15 cellular contexts compared by ENCODE assay signal in the genomic region with DNA sequence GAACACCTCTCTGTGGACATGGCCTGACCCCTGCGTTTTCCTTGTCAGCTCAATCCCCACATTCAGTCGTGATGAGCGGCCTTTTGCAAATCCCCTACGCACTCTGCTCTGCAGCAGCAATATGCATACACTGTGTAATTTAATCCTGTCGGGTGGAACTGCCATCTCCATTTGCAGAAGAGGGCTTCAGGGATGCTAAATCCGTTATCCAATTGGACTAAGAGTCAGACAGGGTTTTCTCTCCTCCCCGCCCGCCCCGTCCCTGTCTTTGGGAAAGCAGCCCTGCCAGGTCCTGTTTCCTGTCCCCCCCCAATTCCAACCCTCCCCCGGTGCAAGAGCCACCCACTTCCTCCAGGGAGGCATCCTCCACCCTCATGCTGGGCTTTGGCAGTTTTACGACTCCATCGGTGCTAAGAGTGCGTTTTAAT. TPM values are rescaled to one million over a fixed set of nuclear protein-coding genes. Genes with fewer than 3 reads are reported as not detected.
DNase-seq lines count a peak whose midpoint lies in the region; ATAC-seq, FAIRE-seq and TF ChIP-seq lines count a peak whose summit lies in the region.
"Had no signal": no experiment of that assay in that cellular context is flagged by ENCODE, and none has a peak within 500 bp of the region (broad histone marks: within the 10 kb centered on the region; RNA-seq: fewer than 3 reads in every experiment).

No MANE protein-coding gene starts in this region.

- H3K27ac ChIP-seq in mammary epithelial cell (ENCODE audit: insufficient read depth, low read depth, low read length) (no peak overlapping the region), iPS-20b (ENCODE audit: low read length) (no peak overlapping the region)
- H3K27ac ChIP-seq in naive thymus-derived CD4-positive, alpha-beta T cell (ENCODE audit: low read depth, low read length), result no peak overlapping the region
- H3K27ac ChIP-seq: HL-60, ovary had no signal

- H3K79me2 ChIP-seq in mammary epithelial cell (ENCODE audit: insufficient read depth, low read length), result no peaks in the 10 kb centered on the region

- TF ChIP-seq CTCF in mammary epithelial cell (conservative IDR thresholded peaks at IDR 0.05 in 1 of 2, IDR thresholded peaks at IDR 0.05 in 1 of 2; ENCODE audit: extremely low read depth in 1 of 2, insufficient read depth in 1 of 2, low read depth in 1 of 2, low read length in 2 of 2), result no peak

- H3K9ac ChIP-seq in mammary epithelial cell (ENCODE audit: insufficient read depth, low read length) (no peak overlapping the region), iPS-20b (ENCODE audit: low read depth, low read length) (no peak overlapping the region)

- intact Hi-C loops in mammary epithelial cell (cut with micrococcal nuclease), result no loop called here
- intact Hi-C loops in naive thymus-derived CD4-positive, alpha-beta T cell (cut with micrococcal nuclease), result no loop called here

- peaks cover 0 to 4% (median 0%) of the 10 kb centered on the region in 7 donors for H3K4me1 Mint-ChIP-seq in naive thymus-derived CD4-positive, alpha-beta T cell

- H3K9me3 ChIP-seq in mammary epithelial cell (replicated peaks; ENCODE audit: insufficient read depth, low read length) (no peaks in the 10 kb centered on the region), iPS-20b (ENCODE audit: insufficient read depth, low read depth, low read length) (no peaks in the 10 kb centered on the region)
- H3K9me3 ChIP-seq in naive thymus-derived CD4-positive, alpha-beta T cell (ENCODE audit: control insufficient read depth in 2 of 3, low read length in 3 of 3), result no peaks in the 10 kb centered on the region
- H3K9me3 ChIP-seq: ovary had no signal

- H3K4me1 ChIP-seq in mammary epithelial cell (ENCODE audit: insufficient read depth, low read length) (peaks cover 9% of the 10 kb centered on the region), iPS-20b (ENCODE audit: insufficient read depth, low read length) (no peaks in the 10 kb centered on the region)
- no peaks in the 10 kb centered on the region for H3K4me1 ChIP-seq in naive thymus-derived CD4-positive, alpha-beta T cell (ENCODE audit: control insufficient read depth in 2 of 2, insufficient read depth in 2 of 2, low read length in 2 of 2)

- 32% methylated on average over 7 of the region's 13 CpGs for WGBS in mammary epithelial cell (ENCODE audit: low coverage, missing lambda C conversion rate)

- no peaks in the 10 kb centered on the region for H3K9me3 Mint-ChIP-seq in naive thymus-derived CD4-positive, alpha-beta T cell
- H3K9me3 Mint-ChIP-seq: activated T-helper 1 cell treated with anti-CD3 and anti-CD28 coated beads, Interleukin-12 subunit alpha, Interleukin-12 subunit beta, Interleukin-2, Interleukin-4 antibody, amounts not matched to agents 30 ng/mL and 10 ng/mL and 1 ng/mL, durations not matched to agents 14 hours and 24 hours and 36 hours had no signal

- POLR2A ChIA-PET in naive thymus-derived CD4-positive, alpha-beta T cell (lab: Charles Lee), result no interaction called here

- H3K36me3 Mint-ChIP-seq in naive thymus-derived CD4-positive, alpha-beta T cell, result no peaks in the 10 kb centered on the region

- H2AFZ ChIP-seq in mammary epithelial cell (ENCODE audit: low read depth, low read length), result peak overlapping the region; percentile 81

- in situ Hi-C loops in mammary epithelial cell (cut with MboI; ENCODE audit: low sequenced_read_pairs in 2 of 2), result no loop called here

- H3K4me2 ChIP-seq in mammary epithelial cell (ENCODE audit: insufficient read depth, low read depth, low read length), result peak overlapping the region; percentile 19

- no peak overlapping the region for H3K4me3 Mint-ChIP-seq in naive thymus-derived CD4-positive, alpha-beta T cell
- H3K4me3 Mint-ChIP-seq: activated T-helper 1 cell treated with anti-CD3 and anti-CD28 coated beads, Interleukin-12 subunit alpha, Interleukin-12 subunit beta, Interleukin-2, Interleukin-4 antibody, amounts not matched to agents 30 ng/mL and 10 ng/mL and 1 ng/mL, durations not matched to agents 14 hours and 24 hours and 36 hours had no signal

- H3K36me3 ChIP-seq in mammary epithelial cell (ENCODE audit: insufficient read depth, low read length) (no peaks in the 10 kb centered on the region), iPS-20b (ENCODE audit: insufficient read depth, low read depth, low read length) (no peaks in the 10 kb centered on the region)
- no peaks in the 10 kb centered on the region for H3K36me3 ChIP-seq in naive thymus-derived CD4-positive, alpha-beta T cell (ENCODE audit: control insufficient read depth in 2 of 3, insufficient read depth in 3 of 3, low read length in 3 of 3)
- H3K36me3 ChIP-seq: ovary had no signal

- peaks cover 10 to 40% (median 19%) of the 10 kb centered on the region in 5 donors for H3K27me3 Mint-ChIP-seq in naive thymus-derived CD4-positive, alpha-beta T cell

- H3K4me3 ChIP-seq in mammary epithelial cell (replicated peaks in 1 of 3; ENCODE audit: insufficient read depth in 1 of 3, low read depth in 2 of 3, low read length in 3 of 3), result no peak overlapping the region
- peak overlapping the region; percentile 6; the same call in 1 of the 2 replicates for H3K4me3 ChIP-seq in iPS-20b (ENCODE audit: low read length)
- H3K4me3 ChIP-seq in naive thymus-derived CD4-positive, alpha-beta T cell (ENCODE audit: low read length), result no peak overlapping the region
- H3K4me3 ChIP-seq: ovary had no signal

- peak; percentile 7 for DNase-seq in NCI-H1436 (lab: John Stamatoyannopoulos, UW)
- DNase-seq in NCI-H1436 treated with DMSO at 0.1 percent for 48 hours (lab: John Stamatoyannopoulos, UW), result no peak
- no peak for DNase-seq in mammary epithelial cell
- DNase-seq in urothelium cell line (ENCODE audit: low spot score), result peak; percentile 46
- DNase-seq in T-helper 9 cell, result no peak
- no peak for DNase-seq in frontal cortex (ENCODE audit: low spot score in 2 of 2)
- DNase-seq in naive thymus-derived CD4-positive, alpha-beta T cell, result no peak
- DNase-seq: activated CD4-positive, alpha-beta T cell treated with anti-CD3 and anti-CD28 coated beads for 4 hours; NCI-H510A treated with DMSO at 0.1 percent for 48 hours; ovary; SW 1271 had no signal

- H4K20me1 ChIP-seq in mammary epithelial cell (ENCODE audit: insufficient read depth, low read length), result no peaks in the 10 kb centered on the region

- CTCF ChIA-PET in mammary epithelial cell (lab: Charles Lee; ENCODE audit: low non-redundant PET), result no interaction called here
- CTCF ChIA-PET in naive thymus-derived CD4-positive, alpha-beta T cell (lab: Charles Lee), result interaction anchor here (0.6 kb wide), 1 partner anchor 230 kb away, joined by 3 read pairs; no protein-coding TSS in a partner anchor

- H3K27me3 ChIP-seq in mammary epithelial cell (ENCODE audit: insufficient read depth, low read length) (no peaks in the 10 kb centered on the region), iPS-20b (ENCODE audit: insufficient read depth, low read length) (no peaks in the 10 kb centered on the region)
- H3K27me3 ChIP-seq in naive thymus-derived CD4-positive, alpha-beta T cell (ENCODE audit: control insufficient read depth in 2 of 2, insufficient read depth in 2 of 2, low read length in 2 of 2), result no peaks in the 10 kb centered on the region
- H3K27me3 ChIP-seq: ovary had no signal

- no peak for ATAC-seq in naive thymus-derived CD4-positive, alpha-beta T cell

- FAIRE-seq in urothelium cell line (lab: Jason Lieb, UNC), result no peak
- no peak for FAIRE-seq in frontal cortex (lab: Jason Lieb, UNC)
- FAIRE-seq: A204.1 had no signal

- H3K27ac Mint-ChIP-seq in naive thymus-derived CD4-positive, alpha-beta T cell, result no peak overlapping the region
- H3K27ac Mint-ChIP-seq: activated T-helper 1 cell treated with anti-CD3 and anti-CD28 coated beads, Interleukin-12 subunit alpha, Interleukin-12 subunit beta, Interleukin-2, Interleukin-4 antibody, amounts not matched to agents 30 ng/mL and 10 ng/mL and 1 ng/mL, durations not matched to agents 14 hours and 24 hours and 36 hours had no signal

- dilution Hi-C loops in mammary epithelial cell (cut with HindIII; ENCODE audit: low sequenced_read_pairs), result no loop called here

- BruUV-seq in mammary epithelial cell (replicated peaks; lab: Mats Ljungman, UMichigan), result no TSS peak

RNA-seq across cellular contexts. Expression of a gene that starts 53.6 kb away (rescaled TPM):
- 100 to 1,000 TPM in 1 of 2 donors, 10 to 100 TPM in 1; 40.8 to 137 TPM for total RNA-seq in mammary epithelial cell
- polyA plus RNA-seq in mammary epithelial cell, result 56.4 TPM
- polyA minus RNA-seq in mammary epithelial cell, result 60.0 TPM
- 32.2 TPM for total RNA-seq in frontal cortex
- 1 to 10 TPM in 1 of 5 experiments, under 1 TPM in 2, not detected in 2; 0.10 to 1.2 (median 0.45) TPM for total RNA-seq in naive thymus-derived CD4-positive, alpha-beta T cell
- polyA plus RNA-seq in naive thymus-derived CD4-positive, alpha-beta T cell, result not detected

Comparison
In these comparisons a context has a peak if more than half of its experiments do, and no peak if none do; other contexts are left out.
1. DNase-seq: peak in NCI-H1436 (single experiment) and urothelium cell line (single experiment); none in NCI-H1436 treated with DMSO at 0.1 percent for 48 hours (single experiment), mammary epithelial cell (single experiment), T-helper 9 cell (single experiment), frontal cortex (0 of 2) and naive thymus-derived CD4-positive, alpha-beta T cell (0 of 9).
2. RNA of a gene that starts 53.6 kb away (total RNA-seq): 40.8 to 137 TPM in mammary epithelial cell and 32.2 TPM in frontal cortex (single experiment); 0.10 to 1.2 TPM in naive thymus-derived CD4-positive, alpha-beta T cell; every median in the first group is over 10 times any median in the second.